In the genomic region with DNA sequence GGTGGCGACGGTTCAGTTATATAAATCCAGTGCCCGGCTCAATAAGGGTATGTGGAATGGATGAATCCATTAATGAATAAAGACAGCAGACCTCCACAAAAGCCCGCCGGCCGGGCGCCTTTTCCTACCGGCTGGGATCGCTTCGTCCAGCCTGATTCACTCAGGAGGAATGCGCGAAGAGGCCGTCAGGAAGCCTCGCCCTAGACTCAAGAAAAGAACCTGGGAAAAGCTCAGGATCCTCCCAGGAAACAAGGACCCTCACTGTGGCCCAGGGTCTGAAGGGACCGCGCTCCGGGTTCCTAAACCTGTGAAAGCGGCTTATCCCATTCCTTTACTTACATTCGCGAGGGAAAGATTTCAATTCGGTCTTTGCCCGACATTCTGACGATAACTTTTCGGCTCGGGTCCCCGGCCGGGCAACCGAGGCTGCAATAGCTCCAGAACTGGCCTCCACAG, we compare ENCODE assay signal across 8 cellular contexts. TPM values are rescaled to one million over a fixed set of nuclear protein-coding genes. Genes with fewer than 3 reads are reported as not detected.
A peak's percentile ranks its signal among the peaks of the same experiment; 100 is the strongest.
DNase-seq lines count a peak whose midpoint lies in the region; ATAC-seq, FAIRE-seq and TF ChIP-seq lines count a peak whose summit lies in the region.

No MANE protein-coding gene starts in this region.

- H3K4me3 ChIP-seq in HUES6 (ENCODE audit: low read depth, low read length) (peak overlapping the region; percentile 98), astrocyte of the cerebellum (ENCODE audit: low read depth, low read length) (peak overlapping the region; percentile 65)

- H3K27me3 Mint-ChIP-seq in immature natural killer cell (ENCODE audit: low read depth in 3 of 3): peaks cover 8 to 9% (median 8%) of the 10 kb centered on the region in 3 donors

- ATAC-seq in HG02840 (IDR thresholded peaks at IDR 0.05; ENCODE audit: low FRiP score, unreplicated experiment): no peak

- in situ Hi-C loops in astrocyte of the cerebellum (cut with HindIII; ENCODE audit: low sequenced_read_pairs): no loop called here

- H3K4me1 ChIP-seq in HUES6 (ENCODE audit: control insufficient read depth, insufficient read depth, low read length): peaks cover 6% of the 10 kb centered on the region

- H3K9ac ChIP-seq in HUES6 (ENCODE audit: low read length): peak overlapping the region; percentile 97

- no peak for FAIRE-seq in GM12891 (lab: Jason Lieb, UNC)

- no peak for TF ChIP-seq POLR2A in GM12891 (IDR thresholded peaks at IDR 0.05; ENCODE audit: low read depth, low read length)

- peaks cover 46 to 77% of the 10 kb centered on the region in 2 donors for H3K4me1 Mint-ChIP-seq in immature natural killer cell

- H3K27me3 ChIP-seq in HUES6 (ENCODE audit: control insufficient read depth, insufficient read depth, low read length): no peaks in the 10 kb centered on the region

- DNase-seq in GM12891 (ENCODE audit: insufficient read length, low spot score) (no peak), astrocyte of the cerebellum (ENCODE audit: low read depth) (no peak), immature natural killer cell (peak in 1 of 3 donors; percentile 4), substantia nigra (lab: John Stamatoyannopoulos, UW) (peak in 3 of 49 donors; percentile 34 to 70 (median 40)), GM19240 (ENCODE audit: insufficient read length, low spot score) (no peak)
- no peak for DNase-seq in stimulated activated CD4-positive, alpha-beta T cell treated with anti-CD3 and anti-CD28 coated beads, Interleukin-15, amount 100 ng/mL, for 24 hours

- H3K27ac ChIP-seq in HUES6 (ENCODE audit: low read depth, low read length): peak overlapping the region; percentile 90
- H3K27ac ChIP-seq in substantia nigra (ENCODE audit: low read depth, low read length, poor library complexity, severe bottlenecking): peak overlapping the region; percentile 62

- H3K9me3 Mint-ChIP-seq in immature natural killer cell: no peaks in the 10 kb centered on the region

- no peaks in the 10 kb centered on the region for H3K9me3 ChIP-seq in HUES6 (ENCODE audit: control insufficient read depth, insufficient read depth, low read depth, low read length)

- H3K36me3 Mint-ChIP-seq in immature natural killer cell: peaks cover 0 to under 1% (median 0%) of the 10 kb centered on the region in 3 donors

- peak overlapping the region; percentile 97 to 99 (median 99) for H3K4me3 Mint-ChIP-seq in immature natural killer cell

- peak overlapping the region; percentile 94 to 100 (median 98) for H3K27ac Mint-ChIP-seq in immature natural killer cell

- TF ChIP-seq CTCF in astrocyte of the cerebellum (IDR thresholded peaks at IDR 0.05; ENCODE audit: low read depth, low read length, missing control alignments): no peak

- H3K36me3 ChIP-seq in HUES6 (ENCODE audit: control insufficient read depth, insufficient read depth, low read length): peaks cover 19% of the 10 kb centered on the region; the same call in 1 of the 2 replicates

TF ChIP-seq in GM12891, 5 proteins besides CTCF, POLR2A, EP300 and RAD21:
- no peak for TF ChIP-seq PAX5 (IDR thresholded peaks at IDR 0.05; ENCODE audit: insufficient read depth, low read length, severe bottlenecking)
- peak; percentile 59; the same call in 1 of the 2 replicates for TF ChIP-seq POLR2AphosphoS5 (IDR thresholded peaks at IDR 0.05; ENCODE audit: low read depth, low read length)

RNA-seq across cellular contexts. Expression of gene ATP6V1D, which starts 0.3 kb away (rescaled TPM):
- 39.6 TPM for polyA plus RNA-seq in GM12891 (2012; ENCODE audit: low read depth, missing spikeins)
- polyA plus RNA-seq in immature natural killer cell: 10 to 100 TPM; 74.0 to 94.9 (median 80.1) TPM

RNA-seq across cellular contexts. Expression of gene EIF2S1, which starts 0.8 kb away (rescaled TPM):
- 163 TPM for polyA plus RNA-seq in GM12891 (2012; ENCODE audit: low read depth, missing spikeins)
- polyA plus RNA-seq in immature natural killer cell: 100 to 1,000 TPM; 131 to 159 (median 141) TPM

RNA-seq across cellular contexts. Expression of gene PLEK2, which starts 52.6 kb away (rescaled TPM):
- not detected for polyA plus RNA-seq in GM12891 (2012; ENCODE audit: low read depth, missing spikeins)
- not detected for polyA plus RNA-seq in immature natural killer cell
